1 cellular context compared by ENCODE assay signal in genomic region chr12:6752931-6753771, GRCh38.
TF ChIP-seq lines count a peak whose summit lies in the region.

MLF2 (minus strand) TSS chr12:6753141; CDS start chr12:6752334, 807 bp downstream.

TF ChIP-seq in HepG2, 621 proteins besides CTCF, POLR2A, EP300 and RAD21 (continued from another document):
- no peak for TF ChIP-seq LBX2 (CRISPR knock-in tag; IDR thresholded peaks at IDR 0.05; ENCODE audit: borderline replicate concordance)
- peak; percentile 97 for TF ChIP-seq POLR2G (IDR thresholded peaks at IDR 0.05; ENCODE audit: low read depth, low read length)
- peak; percentile 57 for TF ChIP-seq ZNF776 (CRISPR knock-in tag; IDR thresholded peaks at IDR 0.05)
- TF ChIP-seq ERF (CRISPR knock-in tag; IDR thresholded peaks at IDR 0.05), result peak; percentile 70; the same call in 1 of the 2 replicates
- peak; percentile 8; the same call in 1 of the 2 replicates for TF ChIP-seq ESRRA (CRISPR knock-in tag; IDR thresholded peaks at IDR 0.05; ENCODE audit: low read depth)
- TF ChIP-seq HINFP (CRISPR knock-in tag; IDR thresholded peaks at IDR 0.05; ENCODE audit: low read depth), result no peak
- TF ChIP-seq ARNT (IDR thresholded peaks at IDR 0.05), result no peak
- TF ChIP-seq SAFB2 (CRISPR knock-in tag; IDR thresholded peaks at IDR 0.05; ENCODE audit: borderline replicate concordance, low read depth), result no peak
- TF ChIP-seq RAD51 (IDR thresholded peaks at IDR 0.05; ENCODE audit: borderline replicate concordance), result no peak
- no peak; the same call in 1 of the 2 replicates for TF ChIP-seq ZNF703 (CRISPR knock-in tag; IDR thresholded peaks at IDR 0.05; ENCODE audit: borderline replicate concordance)
TF ChIP-seq in HepG2: peak in this region for 297.
